21 cellular contexts compared by ENCODE assay signal in the genomic region with DNA sequence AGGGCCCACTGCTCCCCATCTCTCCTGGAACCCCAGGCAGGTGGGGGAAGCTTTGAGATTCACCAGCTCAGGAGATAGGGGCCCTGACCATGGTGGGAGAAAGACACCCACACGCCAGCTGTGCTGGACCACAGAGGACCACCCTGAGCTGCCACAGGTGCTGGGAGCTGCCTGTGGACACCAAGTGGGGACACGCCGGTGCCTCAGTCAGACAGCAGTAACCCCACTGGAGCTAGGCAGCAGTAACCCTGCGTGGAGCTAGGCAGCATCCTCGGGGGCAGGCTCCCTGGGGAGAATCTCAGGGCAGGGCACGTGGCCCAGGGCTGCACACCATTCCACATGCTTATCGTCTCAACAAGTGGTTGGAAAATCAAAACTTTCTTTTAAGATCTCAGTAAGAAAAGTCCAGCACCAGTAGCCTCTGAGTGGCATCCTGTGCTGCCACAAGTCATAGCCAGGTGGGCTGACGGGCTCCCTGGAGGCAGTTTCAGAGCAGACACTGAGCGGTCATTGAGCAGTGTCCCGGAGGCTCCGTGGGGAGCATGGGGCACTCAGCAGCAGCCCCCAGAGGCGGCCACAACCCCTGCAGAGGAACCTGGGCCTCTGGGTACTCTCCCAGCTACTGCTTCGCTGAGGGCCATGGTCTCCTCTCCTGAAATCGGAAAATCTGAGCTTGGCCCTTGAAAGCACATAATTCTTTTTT. TPM values are rescaled to one million over a fixed set of nuclear protein-coding genes. Genes with fewer than 3 reads are reported as not detected.
DNase-seq lines count a peak whose midpoint lies in the region; ATAC-seq and TF ChIP-seq lines count a peak whose summit lies in the region.
"Had no signal": no experiment of that assay in that cellular context is flagged by ENCODE, and none has a peak within 500 bp of the region (broad histone marks: within the 10 kb centered on the region; RNA-seq: fewer than 3 reads in every experiment).

No MANE protein-coding gene starts in this region.

- ATAC-seq in HG02759 (IDR thresholded peaks at IDR 0.05; ENCODE audit: unreplicated experiment) (no peak), GM19452 (IDR thresholded peaks at IDR 0.05; ENCODE audit: unreplicated experiment) (no peak)
- ATAC-seq: GM12878, HCT116 had no signal

- H3K27ac ChIP-seq in BLaER1 treated with 17β-estradiol and CSF1 and Interleukin-3, amounts not matched to agents 10 nM and 100 nM: no peak overlapping the region
- H3K27ac ChIP-seq in RWPE1 (peak overlapping the region; percentile 7), WERI-Rb-1 (no peak overlapping the region), osteoblast (ENCODE audit: low read depth, low read length) (no peak overlapping the region)
- H3K27ac ChIP-seq: GM23248 had no signal

- H3K4me3 ChIP-seq in BLaER1 treated with 17β-estradiol and CSF1 and Interleukin-3, amounts not matched to agents 10 nM and 100 nM: no peak overlapping the region
- H3K4me3 ChIP-seq in WERI-Rb-1 (ENCODE audit: low read depth, low read length) (no peak overlapping the region), osteoblast (ENCODE audit: insufficient read depth, low read length) (no peak overlapping the region)
- H3K4me3 ChIP-seq: GM12878, GM23248 had no signal

- no peak overlapping the region for H3K27ac Mint-ChIP-seq in activated naive CD4-positive, alpha-beta T cell treated with anti-CD3 and anti-CD28 coated beads, Interleukin-2, amount 10 ng/mL, durations not matched to agents 7 days and 5 days
- H3K27ac Mint-ChIP-seq: CD4-positive, alpha-beta T cell; CD8-positive, alpha-beta memory T cell; H9; HFFc6 had no signal

- peaks cover 13 to 69% (median 52%) of the 10 kb centered on the region in 10 experiments for H3K4me1 ChIP-seq in BLaER1 treated with 17β-estradiol and CSF1 and Interleukin-3, amounts not matched to agents 10 nM and 100 nM
- H3K4me1 ChIP-seq in osteoblast (ENCODE audit: insufficient read depth, low read length): no peaks in the 10 kb centered on the region

- H3K9me3 Mint-ChIP-seq in activated naive CD4-positive, alpha-beta T cell treated with anti-CD3 and anti-CD28 coated beads, Interleukin-2, amount 10 ng/mL, durations not matched to agents 7 days and 5 days: no peaks in the 10 kb centered on the region
- H3K9me3 Mint-ChIP-seq: CD14-positive monocyte; CD4-positive, alpha-beta T cell; CD8-positive, alpha-beta memory T cell; H9; HFFc6 had no signal

- H3K27me3 ChIP-seq in BLaER1 treated with 17β-estradiol and CSF1 and Interleukin-3, amounts not matched to agents 10 nM and 100 nM: no peaks in the 10 kb centered on the region
- no peaks in the 10 kb centered on the region for H3K27me3 ChIP-seq in WERI-Rb-1 (ENCODE audit: insufficient read depth, low read depth, severe bottlenecking)
- no peaks in the 10 kb centered on the region for H3K27me3 ChIP-seq in osteoblast (ENCODE audit: insufficient read depth, low read length)

- H3K4me2 ChIP-seq in BLaER1 treated with 17β-estradiol and CSF1 and Interleukin-3, amounts not matched to agents 10 nM and 100 nM: peak overlapping the region in 8 of 11 experiments; percentile 2 to 75 (median 54); a peak in 14 of 22 replicates
- no peak overlapping the region for H3K4me2 ChIP-seq in osteoblast (ENCODE audit: insufficient read depth, low read length)

- no peak overlapping the region for H2AFZ ChIP-seq in osteoblast (ENCODE audit: low read length)
- H2AFZ ChIP-seq: GM23248 had no signal

- DNase-seq in RWPE1 (ENCODE audit: low spot score) (no peak), WERI-Rb-1 (no peak), osteoblast (ENCODE audit: insufficient read length, low spot score, missing footprints) (peak; percentile 69), G401 (ENCODE audit: low spot score) (no peak)
- no peak for DNase-seq in activated naive CD4-positive, alpha-beta T cell treated with anti-CD3 and anti-CD28 coated beads, Interleukin-2, amount 10 ng/mL, durations not matched to agents 7 days and 5 days
- DNase-seq: CD4-positive, alpha-beta T cell; CD8-positive, alpha-beta memory T cell; DMS53; DMS79 treated with DMSO at 0.1 percent for 48 hours; GM23248; H9; HFFc6 had no signal

- no peaks in the 10 kb centered on the region for H3K9me3 ChIP-seq in BLaER1 treated with 17β-estradiol and CSF1 and Interleukin-3, amounts not matched to agents 10 nM and 100 nM (replicated peaks in 1 of 11)
- H3K9me3 ChIP-seq in WERI-Rb-1 (ENCODE audit: severe bottlenecking) (no peaks in the 10 kb centered on the region), osteoblast (ENCODE audit: low read depth, low read length) (no peaks in the 10 kb centered on the region)

- POLR2A ChIA-PET in RWPE1 (lab: Yijun Ruan, JAX; ENCODE audit: low non-redundant PET): interaction anchor here (0.6 kb wide), 1 partner anchor 61 kb away, joined by 3 read pairs; no protein-coding TSS in a partner anchor

- peaks cover 60 to 97% (median 90%) of the 10 kb centered on the region in 11 experiments for H4K20me1 ChIP-seq in BLaER1 treated with 17β-estradiol and CSF1 and Interleukin-3, amounts not matched to agents 10 nM and 100 nM
- peaks cover 36% of the 10 kb centered on the region for H4K20me1 ChIP-seq in osteoblast (ENCODE audit: insufficient read depth, low read length)

- peaks cover 15% of the 10 kb centered on the region for H3K4me1 Mint-ChIP-seq in activated naive CD4-positive, alpha-beta T cell treated with anti-CD3 and anti-CD28 coated beads, Interleukin-2, amount 10 ng/mL, durations not matched to agents 7 days and 5 days

- H3K27me3 Mint-ChIP-seq in activated naive CD4-positive, alpha-beta T cell treated with anti-CD3 and anti-CD28 coated beads, Interleukin-2, amount 10 ng/mL, durations not matched to agents 7 days and 5 days: no peaks in the 10 kb centered on the region
- H3K27me3 Mint-ChIP-seq: CD4-positive, alpha-beta T cell; CD8-positive, alpha-beta memory T cell had no signal

- no peaks in the 10 kb centered on the region for H3K79me2 ChIP-seq in osteoblast (ENCODE audit: insufficient read depth, low read length)

- peaks cover 11% of the 10 kb centered on the region for H3K36me3 Mint-ChIP-seq in activated naive CD4-positive, alpha-beta T cell treated with anti-CD3 and anti-CD28 coated beads, Interleukin-2, amount 10 ng/mL, durations not matched to agents 7 days and 5 days

- 0 out of 22 replicates have a peak overlapping the region, but pooled peaks of 1 of the 11 experiments have one; percentile 27 for H3K9ac ChIP-seq in BLaER1 treated with 17β-estradiol and CSF1 and Interleukin-3, amounts not matched to agents 10 nM and 100 nM
- H3K9ac ChIP-seq: GM23248 had no signal

- in situ Hi-C loops in G401 (cut with HindIII; ENCODE audit: low sequenced_read_pairs): loop anchor here (10.0 kb wide), 1 partner anchor 65 kb away; no protein-coding TSS in a partner anchor

- no peak overlapping the region for H3K4me3 Mint-ChIP-seq in activated naive CD4-positive, alpha-beta T cell treated with anti-CD3 and anti-CD28 coated beads, Interleukin-2, amount 10 ng/mL, durations not matched to agents 7 days and 5 days
- H3K4me3 Mint-ChIP-seq: CD14-positive monocyte; CD4-positive, alpha-beta T cell; CD8-positive, alpha-beta memory T cell; H9; HFFc6 had no signal

- peaks cover 10 to 38% (median 18%) of the 10 kb centered on the region in 11 experiments; a peak in 15 of 22 replicates for H3K36me3 ChIP-seq in BLaER1 treated with 17β-estradiol and CSF1 and Interleukin-3, amounts not matched to agents 10 nM and 100 nM
- H3K36me3 ChIP-seq in WERI-Rb-1 (peaks cover 40% of the 10 kb centered on the region), osteoblast (ENCODE audit: insufficient read depth, low read length) (no peaks in the 10 kb centered on the region)

- TF ChIP-seq CTCF in RWPE1 (conservative IDR thresholded peaks at IDR 0.05; ENCODE audit: low read depth): no peak
- 0 out of 2 replicates have a peak, but pooled peaks have one; percentile 14 for TF ChIP-seq CTCF in WERI-Rb-1 (IDR thresholded peaks at IDR 0.05; ENCODE audit: low read depth, low read length)
- TF ChIP-seq CTCF in osteoblast (IDR thresholded peaks at IDR 0.05; ENCODE audit: extremely low read depth, low read depth, low read length): no peak

- CTCF ChIA-PET in RWPE1 (lab: Yijun Ruan, JAX): interaction anchor here (0.6 to 0.7 kb wide), 2 partner anchors 17 to 377 kb away, joined by 3 read pairs; no protein-coding TSS in a partner anchor
- CTCF ChIA-PET in activated naive CD4-positive, alpha-beta T cell treated with anti-CD3 and anti-CD28 coated beads, Interleukin-2, amount 10 ng/mL, durations not matched to agents 7 days and 5 days (lab: Charles Lee): interaction anchor here (0.9 kb wide), 1 partner anchor 10 kb away, joined by 3 read pairs; no protein-coding TSS in a partner anchor

RNA-seq across cellular contexts. Expression of gene HEXD, which starts 8.0 kb away (rescaled TPM):
- 13.0 and 20.3 TPM in 2 replicates for total RNA-seq in osteoblast
- 27.4 and 45.3 TPM in 2 replicates for total RNA-seq in G401 (2014; rRNA removed; shearing (Covaris generic))

RNA-seq across cellular contexts. Expression of gene OGFOD3, which starts 8.2 kb away (rescaled TPM):
- 25.3 and 27.4 TPM in 2 replicates for total RNA-seq in osteoblast
- 24.7 and 65.0 TPM in 2 replicates for total RNA-seq in G401 (2014; rRNA removed; shearing (Covaris generic))

RNA-seq across cellular contexts. Expression of gene UTS2R, which starts 38.6 kb away (rescaled TPM):
- not detected in 2 replicates for total RNA-seq in osteoblast
- 1.5 TPM in 1 of 2 replicates, not detected in the other for total RNA-seq in G401 (2014; rRNA removed; shearing (Covaris generic))
- total RNA-seq: A172; CD4-positive, alpha-beta T cell; CD8-positive, alpha-beta memory T cell; Daoy; GM23248; H4; HFFc6 had no signal

RNA-seq across cellular contexts. Expression of gene CYBC1, which starts 40.4 kb away (rescaled TPM):
- total RNA-seq in osteoblast: 72.4 and 75.1 TPM in 2 replicates
- total RNA-seq in G401 (2014; rRNA removed; shearing (Covaris generic)): 48.7 and 64.5 TPM in 2 replicates

RNA-seq across cellular contexts. Expression of gene NARF, which starts 48.4 kb away (rescaled TPM):
- total RNA-seq in osteoblast: 34.4 and 36.8 TPM in 2 replicates
- total RNA-seq in G401 (2014; rRNA removed; shearing (Covaris generic)): 16.5 and 34.0 TPM in 2 replicates
